24 cellular contexts compared by ENCODE assay signal in the genomic region with DNA sequence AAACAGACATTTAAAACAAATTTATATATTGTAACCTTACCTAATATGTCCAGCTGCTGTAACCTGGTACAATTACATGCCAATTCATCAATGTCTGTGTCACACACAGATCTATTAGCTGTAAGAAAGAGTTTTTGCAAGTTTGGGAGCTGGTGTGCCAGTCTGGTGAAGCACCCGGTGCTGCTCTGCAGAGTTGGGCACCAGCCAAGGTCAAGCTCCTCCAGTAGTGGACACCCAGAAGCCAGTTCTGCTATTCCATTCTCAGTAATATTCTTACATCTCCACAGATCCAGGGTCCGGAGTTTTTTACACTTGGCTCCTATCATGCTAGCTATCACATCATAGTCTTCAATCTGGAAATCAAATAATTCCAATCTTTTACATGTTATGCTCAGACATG. TPM values are rescaled to one million over a fixed set of nuclear protein-coding genes. Genes with fewer than 3 reads are reported as not detected.
DNase-seq lines count a peak whose midpoint lies in the region; ATAC-seq, FAIRE-seq and TF ChIP-seq lines count a peak whose summit lies in the region.
"Had no signal": no experiment of that assay in that cellular context is flagged by ENCODE, and none has a peak within 500 bp of the region (broad histone marks: within the 10 kb centered on the region; RNA-seq: fewer than 3 reads in every experiment).

No MANE protein-coding gene starts in this region.

- no peak for FAIRE-seq in HepG2 (lab: Jason Lieb, UNC)
- FAIRE-seq: GM12878 had no signal

- H3K27ac ChIP-seq in right lobe of liver (no peak overlapping the region), HepG2 (ENCODE audit: extremely low read length, insufficient read depth, low read length) (no peak overlapping the region)
- H3K27ac ChIP-seq: BLaER1 treated with 17β-estradiol and CSF1 and Interleukin-3, amounts not matched to agents 10 nM and 100 nM; SJSA1 had no signal

- no peak for TF ChIP-seq RAD21 in HepG2 (CRISPR knock-in tag; IDR thresholded peaks at IDR 0.05)

- CTCF ChIA-PET in HepG2 (lab: Yijun Ruan, JAX; ENCODE audit: low intra/inter-chr PET ratio, low total read pairs), result no interaction called here

- intact Hi-C loops in right lobe of liver (cut with DNase I), result no loop called here
- intact Hi-C loops in HepG2 (cut with micrococcal nuclease; ENCODE audit: unreplicated experiment), result no loop called here
- intact Hi-C loops in head of caudate nucleus (cut with DNase I), result no loop called here

- no peak overlapping the region for H3K4me2 ChIP-seq in HepG2 (ENCODE audit: low read depth, low read length)
- H3K4me2 ChIP-seq: BLaER1 treated with 17β-estradiol and CSF1 and Interleukin-3, amounts not matched to agents 10 nM and 100 nM had no signal

- H3K4me1 ChIP-seq in right lobe of liver (no peaks in the 10 kb centered on the region), HepG2 (ENCODE audit: insufficient read depth, low read length) (no peaks in the 10 kb centered on the region; the same call in 1 of the 2 replicates)
- H3K4me1 ChIP-seq: BLaER1 treated with 17β-estradiol and CSF1 and Interleukin-3, amounts not matched to agents 10 nM and 100 nM; Caco-2 had no signal

- 80% methylated on average over 1 of the region's 2 CpGs for WGBS in right lobe of liver (ENCODE audit: insufficient coverage, low coverage, low lambda C conversion rate, missing lambda C conversion rate)
- 89% methylated on average over 1 of the region's 2 CpGs for WGBS in HepG2 (ENCODE audit: low lambda C conversion rate)

- TF ChIP-seq CTCF in right lobe of liver (IDR thresholded peaks at IDR 0.05) (no peak), HepG2 (CRISPR knock-in tag; IDR thresholded peaks at IDR 0.05) (no peak)

- POLR2A ChIA-PET in HepG2 (lab: Yijun Ruan, JAX), result no interaction called here

- TF ChIP-seq POLR2A in right lobe of liver (IDR thresholded peaks at IDR 0.05) (no peak), HepG2 (IDR thresholded peaks at IDR 0.05; ENCODE audit: insufficient read depth in 1 of 2, low read depth in 2 of 2, low read length in 2 of 2) (no peak)

- H3K27me3 ChIP-seq in right lobe of liver (no peaks in the 10 kb centered on the region), HepG2 (ENCODE audit: control insufficient read depth in 1 of 2, insufficient read depth in 2 of 2, low read length in 2 of 2) (no peaks in the 10 kb centered on the region)
- H3K27me3 ChIP-seq: BLaER1 treated with 17β-estradiol and CSF1 and Interleukin-3, amounts not matched to agents 10 nM and 100 nM; SJSA1 had no signal

- no peaks in the 10 kb centered on the region for H3K36me3 ChIP-seq in right lobe of liver
- H3K36me3 ChIP-seq in HepG2 (replicated peaks in 1 of 2; ENCODE audit: control insufficient read depth in 1 of 2, insufficient read depth in 2 of 2, low read length in 2 of 2), result peaks cover 3 to 6% of the 10 kb centered on the region in 2 experiments; a peak in 1 of 5 replicates
- H3K36me3 ChIP-seq: SJSA1 had no signal

- H4K20me1 ChIP-seq in HepG2 (ENCODE audit: insufficient read depth, low read length), result no peaks in the 10 kb centered on the region
- H4K20me1 ChIP-seq: BLaER1 treated with 17β-estradiol and CSF1 and Interleukin-3, amounts not matched to agents 10 nM and 100 nM had no signal

- no TSS peak for BruUV-seq in HepG2 (replicated peaks; lab: Mats Ljungman, UMichigan)

- H2AFZ ChIP-seq in HepG2 (ENCODE audit: low read length), result no peak overlapping the region

- ATAC-seq in right lobe of liver (peak in 3 of 4 donors; percentile 38 to 46 (median 40)), HepG2 (no peak), HG03354 (IDR thresholded peaks at IDR 0.05; ENCODE audit: poor library complexity, severe bottlenecking, unreplicated experiment) (no peak)
- ATAC-seq: GM12878 had no signal

- H3K4me3 ChIP-seq in right lobe of liver, result no peak overlapping the region
- H3K4me3 ChIP-seq in HepG2 (replicated peaks in 1 of 3; ENCODE audit: insufficient read depth in 1 of 3, low read depth in 2 of 3, low read length in 3 of 3), result no peak overlapping the region
- H3K4me3 ChIP-seq: BLaER1 treated with 17β-estradiol and CSF1 and Interleukin-3, amounts not matched to agents 10 nM and 100 nM; GM12878; SJSA1 had no signal

- in situ Hi-C loops in HepG2 (cut with HindIII; ENCODE audit: extremely low pct_ligation_motif_present, low pct_unique_long_range_greater_than_20kb), result no loop called here

- DNase-seq in right lobe of liver, result peak in 1 of 3 donors; percentile 19
- no peak for DNase-seq in HepG2 (ENCODE audit: low spot score)
- peak in 40 of 42 donors; percentile 4 to 76 (median 32) for DNase-seq in head of caudate nucleus
- peak; percentile 8 for DNase-seq in pons (ENCODE audit: low spot score)
- no peak for DNase-seq in iPS-NIHi7 (ENCODE audit: extremely low spot score)
- DNase-seq in NCI-H1436 treated with DMSO at 0.1 percent for 48 hours (lab: John Stamatoyannopoulos, UW), result no peak
- DNase-seq: Caco-2; CD4-positive, alpha-beta memory T cell; DMS 273 treated with DMSO at 0.1 percent for 48 hours; DMS79 treated with DMSO at 0.1 percent for 48 hours; H7; KG1; MV-4-11; NCI-H1105 treated with DMSO at 0.1 percent for 48 hours; NCI-H1694; NCI-H2081; NCI-H2171; NCI-H345; NCI-H774; NK-92 treated with Interleukin-12 subunit alpha and Interleukin-12 subunit beta, amount 100 ng/mL, for 24 hours had no signal

- no peaks in the 10 kb centered on the region for H3K9me3 ChIP-seq in right lobe of liver
- H3K9me3 ChIP-seq in HepG2 (ENCODE audit: low read length), result no peaks in the 10 kb centered on the region
- H3K9me3 ChIP-seq: BLaER1 treated with 17β-estradiol and CSF1 and Interleukin-3, amounts not matched to agents 10 nM and 100 nM; Caco-2; SJSA1 had no signal

- H3K9ac ChIP-seq in HepG2 (ENCODE audit: insufficient read depth, low read depth, low read length), result no peak overlapping the region
- H3K9ac ChIP-seq: BLaER1 treated with 17β-estradiol and CSF1 and Interleukin-3, amounts not matched to agents 10 nM and 100 nM had no signal

- no peak for TF ChIP-seq EP300 in HepG2 (IDR thresholded peaks at IDR 0.05; ENCODE audit: low read depth in 2 of 2, low read length in 2 of 2)
- no peak for TF ChIP-seq EP300 in HepG2 (CRISPR knock-in tag; IDR thresholded peaks at IDR 0.05; ENCODE audit: borderline replicate concordance)

- H3K79me2 ChIP-seq in HepG2 (ENCODE audit: insufficient read depth, low read length), result no peaks in the 10 kb centered on the region

TF ChIP-seq in HepG2, 621 proteins besides CTCF, POLR2A, EP300 and RAD21 (continues in another document):
- TF ChIP-seq ZNF256 (CRISPR knock-in tag; conservative IDR thresholded peaks at IDR 0.05) (no peak), ZNF251 (CRISPR knock-in tag; IDR thresholded peaks at IDR 0.05) (no peak), ZNF343 (CRISPR knock-in tag; IDR thresholded peaks at IDR 0.05) (no peak), KDM3A (CRISPR knock-in tag; IDR thresholded peaks at IDR 0.05; ENCODE audit: low read depth) (no peak), ZNF382 (CRISPR knock-in tag; IDR thresholded peaks at IDR 0.05; ENCODE audit: borderline replicate concordance) (no peak), NAIF1 (CRISPR knock-in tag; IDR thresholded peaks at IDR 0.05; ENCODE audit: borderline replicate concordance) (no peak), ZNF691 (CRISPR knock-in tag; IDR thresholded peaks at IDR 0.05; ENCODE audit: borderline replicate concordance, low read depth) (no peak), ZFYVE20 (CRISPR knock-in tag; IDR thresholded peaks at IDR 0.05; ENCODE audit: borderline replicate concordance, low read depth) (no peak)
- TF ChIP-seq, protein P1, sequence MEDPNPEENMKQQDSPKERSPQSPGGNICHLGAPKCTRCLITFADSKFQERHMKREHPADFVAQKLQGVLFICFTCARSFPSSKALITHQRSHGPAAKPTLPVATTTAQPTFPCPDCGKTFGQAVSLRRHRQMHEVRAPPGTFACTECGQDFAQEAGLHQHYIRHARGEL (CRISPR knock-in tag; IDR thresholded peaks at IDR 0.05), result no peak

RNA-seq across cellular contexts. Expression of gene POU3F2, which starts 41.0 kb away (rescaled TPM):
- total RNA-seq in right lobe of liver (not detected), HepG2 (2016; rRNA removed; fragmentation: Illumina TruSeq; extraction: Trizol) (not detected in 2 replicates)
- not detected in 2 replicates for total RNA-seq in HepG2 (2016; cell fraction: cytosol; rRNA removed; fragmentation: Illumina TruSeq; extraction: Trizol; ENCODE audit: low read depth)
- not detected in 2 replicates for total RNA-seq in HepG2 (2016; cell fraction: insoluble cytoplasmic fraction; rRNA removed; fragmentation: Illumina TruSeq; extraction: Trizol)
- not detected in 2 replicates for total RNA-seq in HepG2 (2016; cell fraction: membrane; rRNA removed; fragmentation: Illumina TruSeq; extraction: Trizol)
- not detected in 2 replicates for total RNA-seq in HepG2 (2016; cell fraction: nucleus; rRNA removed; fragmentation: Illumina TruSeq; extraction: Trizol)
- polyA plus RNA-seq in HepG2 (2011; rRNA removed), result not detected in 2 replicates
- polyA plus RNA-seq in HepG2 (2011; cell fraction: cytosol; rRNA removed), result not detected in 2 replicates
- polyA plus RNA-seq in HepG2 (2011; cell fraction: nucleus; rRNA removed), result not detected in 2 replicates
- polyA plus RNA-seq in HepG2 (2012), result not detected in 2 replicates
- not detected in 2 replicates for polyA plus RNA-seq in HepG2 (2016; cell fraction: cytosol; fragmentation: Illumina TruSeq; extraction: Trizol; ENCODE audit: low read depth)
- polyA plus RNA-seq in HepG2 (2016; cell fraction: insoluble cytoplasmic fraction; fragmentation: Illumina TruSeq; extraction: Trizol; ENCODE audit: low read depth), result not detected in 2 replicates
- not detected in 2 replicates for polyA plus RNA-seq in HepG2 (2016; cell fraction: membrane; fragmentation: Illumina TruSeq; extraction: Trizol; ENCODE audit: low read depth)
- not detected in 2 replicates for polyA plus RNA-seq in HepG2 (2016; cell fraction: nucleus; fragmentation: Illumina TruSeq; extraction: Trizol; ENCODE audit: insufficient read depth, low read depth)
- 0.26 TPM in 1 of 2 replicates, not detected in the other for polyA minus RNA-seq in HepG2 (2011; rRNA and poly(A)+ RNA removed; ENCODE audit: low replicate concordance)
- polyA minus RNA-seq in HepG2 (2011; cell fraction: cytosol; rRNA and poly(A)+ RNA removed), result not detected in 2 replicates
- polyA minus RNA-seq in HepG2 (2011; cell fraction: nucleus; rRNA and poly(A)+ RNA removed), result not detected in 2 replicates
- total RNA-seq: Caco-2; CD4-positive, alpha-beta memory T cell; GM12878; SJSA1 had no signal
- polyA plus RNA-seq: CD4-positive, alpha-beta memory T cell; GM12878 had no signal

Comparison
In these comparisons a context has a peak if more than half of its experiments do, and no peak if none do; other contexts are left out.
1. ATAC-seq: peak in right lobe of liver (3 of 4); none in HepG2 (single experiment) and HG03354 (single experiment).
2. DNase-seq: peak in head of caudate nucleus (40 of 42) and pons (single experiment); none in HepG2 (single experiment), iPS-NIHi7 (single experiment) and NCI-H1436 treated with DMSO at 0.1 percent for 48 hours (single experiment).